In genomic region chr15:74200394-74200793, GRCh38 we compare ENCODE assay signal across 10 cellular contexts. TPM values are rescaled to one million over a fixed set of nuclear protein-coding genes. Genes with fewer than 3 reads are reported as not detected.
A peak's percentile ranks its signal among the peaks of the same experiment; 100 is the strongest.
DNase-seq lines count a peak whose midpoint lies in the region; ATAC-seq, FAIRE-seq and TF ChIP-seq lines count a peak whose summit lies in the region.
"Had no signal": no experiment of that assay in that cellular context is flagged by ENCODE, and none has a peak within 500 bp of the region (broad histone marks: within the 10 kb centered on the region; RNA-seq: fewer than 3 reads in every experiment).

No MANE protein-coding gene starts in this region.

- peak; percentile 7 for DNase-seq in activated naive CD4-positive, alpha-beta T cell treated with anti-CD3 and anti-CD28 coated beads for 36 hours
- DNase-seq in activated naive CD4-positive, alpha-beta T cell treated with anti-CD3 and anti-CD28 coated beads, Interleukin-2, amount 50 U/mL, for 72 hours (ENCODE audit: low spot score in 2 of 2) = no peak
- DNase-seq in GM12878 (ENCODE audit: low read depth, low spot score) (no peak), kidney glomerular epithelial cell (lab: John Stamatoyannopoulos, UW) (peak; percentile 29), ureter (ENCODE audit: low spot score) (peak; percentile 80), NCI-H2029 (lab: John Stamatoyannopoulos, UW) (no peak)

- intact Hi-C loops in activated naive CD4-positive, alpha-beta T cell treated with anti-CD3 and anti-CD28 coated beads for 36 hours (cut with micrococcal nuclease) = no loop called here
- intact Hi-C loops in GM12878 (cut with micrococcal nuclease; ENCODE audit: unreplicated experiment) = no loop called here

- H3K36me3 ChIP-seq in GM12878 (ENCODE audit: control insufficient read depth in 2 of 2, insufficient read depth in 2 of 2, low read length in 1 of 2) = no peaks in the 10 kb centered on the region

- H3K4me3 ChIP-seq in GM12878 = no peak overlapping the region

- TF ChIP-seq EP300 in GM12878 (IDR thresholded peaks at IDR 0.05; ENCODE audit: borderline replicate concordance in 1 of 2, control insufficient read depth in 1 of 2, low read depth in 2 of 2, low read length in 2 of 2) = no peak

- H2AFZ ChIP-seq in GM12878 (ENCODE audit: control insufficient read depth, low read depth, low read length) = no peak overlapping the region

- in situ Hi-C loops in GM12878 (cut with MboI) = no loop called here

- TF ChIP-seq POLR2A in GM12878 (IDR thresholded peaks at IDR 0.05; ENCODE audit: low read depth, low read length) = no peak
- TF ChIP-seq POLR2A in GM18505 (IDR thresholded peaks at IDR 0.05; ENCODE audit: borderline replicate concordance, extremely low read depth, insufficient read depth, insufficient read length) = no peak

- no peaks in the 10 kb centered on the region for H3K36me3 Mint-ChIP-seq in activated naive CD4-positive, alpha-beta T cell treated with anti-CD3 and anti-CD28 coated beads for 36 hours (ENCODE audit: low read depth)
- no peaks in the 10 kb centered on the region for H3K36me3 Mint-ChIP-seq in activated naive CD4-positive, alpha-beta T cell treated with anti-CD3 and anti-CD28 coated beads, Interleukin-2, amount 50 U/mL, for 72 hours

- RAD21 ChIA-PET in GM12878 (lab: Charles Lee; ENCODE audit: unreplicated experiment) = interaction anchor here (0.7 kb wide), 1 partner anchor 42 kb away, joined by 3 read pairs; no protein-coding TSS in a partner anchor

- no peak overlapping the region for H3K27ac ChIP-seq in GM12878 (ENCODE audit: control insufficient read depth, insufficient read depth)
- H3K27ac ChIP-seq: KMS-11 had no signal

- H3K9me3 Mint-ChIP-seq in activated naive CD4-positive, alpha-beta T cell treated with anti-CD3 and anti-CD28 coated beads for 36 hours = no peaks in the 10 kb centered on the region
- H3K9me3 Mint-ChIP-seq in activated naive CD4-positive, alpha-beta T cell treated with anti-CD3 and anti-CD28 coated beads, Interleukin-2, amount 50 U/mL, for 72 hours = no peaks in the 10 kb centered on the region

- H3K9me3 ChIP-seq in GM12878 (replicated peaks; ENCODE audit: control insufficient read depth, insufficient read depth, low read length) = no peaks in the 10 kb centered on the region

- TF ChIP-seq CTCF in GM12878 (IDR thresholded peaks at IDR 0.05 in 2 of 3, conservative IDR thresholded peaks at IDR 0.05 in 1 of 3; ENCODE audit: control insufficient read depth in 2 of 3, extremely low read depth in 1 of 3, insufficient read depth in 1 of 3, low read depth in 3 of 3, low read length in 3 of 3) = no peak

- H3K79me2 ChIP-seq in GM12878 (ENCODE audit: control insufficient read depth, insufficient read depth, low read length) = no peaks in the 10 kb centered on the region

- no TSS peak for BruUV-seq in GM12878 (replicated peaks; lab: Mats Ljungman, UMichigan)

- SMC1A ChIA-PET in GM12878 (lab: Charles Lee; ENCODE audit: uncharacterized antibody, unreplicated experiment) = interaction anchor here (1.1 kb wide), 1 partner anchor 12 kb away, joined by 3 read pairs; no protein-coding TSS in a partner anchor

- H3K4me3 Mint-ChIP-seq in activated naive CD4-positive, alpha-beta T cell treated with anti-CD3 and anti-CD28 coated beads for 36 hours = no peak overlapping the region

- 0% methylated on average over 1 of the region's 1 CpG for WGBS in GM12878 (ENCODE audit: insufficient coverage, insufficient replicate concordance, low lambda C conversion rate, missing lambda C conversion rate)

- ATAC-seq in activated naive CD4-positive, alpha-beta T cell treated with anti-CD3 and anti-CD28 coated beads, Interleukin-2, amount 50 U/mL, for 72 hours = no peak
- ATAC-seq in GM12878 = peak; percentile 50
- ATAC-seq in HG03175 (IDR thresholded peaks at IDR 0.05; ENCODE audit: unreplicated experiment) = no peak
- no peak for ATAC-seq in GM18505 (IDR thresholded peaks at IDR 0.05; ENCODE audit: unreplicated experiment)

- FAIRE-seq in GM12878 (lab: Jason Lieb, UNC) = no peak

- H4K20me1 ChIP-seq in GM12878 (ENCODE audit: control insufficient read depth, insufficient read depth) = no peaks in the 10 kb centered on the region

- H3K4me1 ChIP-seq in GM12878 (ENCODE audit: control insufficient read depth, insufficient read depth, low read length) = peaks cover 19% of the 10 kb centered on the region

- CTCF ChIA-PET in activated naive CD4-positive, alpha-beta T cell treated with anti-CD3 and anti-CD28 coated beads for 36 hours (lab: Charles Lee) = no interaction called here
- CTCF ChIA-PET in GM12878 (lab: Yijun Ruan, JAX) = interaction anchor here (0.6 kb wide), 2 partner anchors 61 to 96 kb away, joined by 3 read pairs; no protein-coding TSS in a partner anchor

- H3K4me1 Mint-ChIP-seq in activated naive CD4-positive, alpha-beta T cell treated with anti-CD3 and anti-CD28 coated beads for 36 hours (ENCODE audit: low read depth) = no peaks in the 10 kb centered on the region

- no peak overlapping the region for H3K4me2 ChIP-seq in GM12878 (ENCODE audit: control insufficient read depth, insufficient read depth)
- H3K4me2 ChIP-seq: KMS-11 had no signal

- POLR2A ChIA-PET in GM12878 (lab: Charles Lee) = no interaction called here

- no peak for TF ChIP-seq RAD21 in GM12878 (IDR thresholded peaks at IDR 0.05; ENCODE audit: insufficient read depth, low read depth, low read length)

- H3K9ac ChIP-seq in GM12878 (ENCODE audit: control insufficient read depth, insufficient read depth, low read length) = no peak overlapping the region
- H3K9ac ChIP-seq: KMS-11 had no signal

- H3K27ac Mint-ChIP-seq in activated naive CD4-positive, alpha-beta T cell treated with anti-CD3 and anti-CD28 coated beads for 36 hours = no peak overlapping the region
- H3K27ac Mint-ChIP-seq in activated naive CD4-positive, alpha-beta T cell treated with anti-CD3 and anti-CD28 coated beads, Interleukin-2, amount 50 U/mL, for 72 hours = no peak overlapping the region

- no peaks in the 10 kb centered on the region for H3K27me3 ChIP-seq in GM12878 (replicated peaks in 1 of 2; ENCODE audit: control insufficient read depth in 2 of 2, insufficient read depth in 2 of 2, low read length in 1 of 2)

- H3K27me3 Mint-ChIP-seq in activated naive CD4-positive, alpha-beta T cell treated with anti-CD3 and anti-CD28 coated beads for 36 hours (ENCODE audit: low read depth) = peaks cover 6% of the 10 kb centered on the region

RNA-seq across cellular contexts. Expression of gene STRA6, which starts 2.2 kb away (rescaled TPM):
- total RNA-seq in activated naive CD4-positive, alpha-beta T cell treated with anti-CD3 and anti-CD28 coated beads for 36 hours = not detected
- total RNA-seq in activated naive CD4-positive, alpha-beta T cell treated with anti-CD3 and anti-CD28 coated beads, Interleukin-2, amount 50 U/mL, for 72 hours = under 1 TPM in 1 of 2 donors, not detected in 1; 0.14 TPM
- 4.4 and 6.9 TPM in 2 replicates for total RNA-seq in GM12878 (2013; cell fraction: nucleolus; rRNA removed)
- total RNA-seq in GM12878 (2014; rRNA removed) = 6.9 and 7.1 TPM in 2 replicates
- 4.1 and 4.4 TPM in 2 replicates for total RNA-seq in GM12878 (2014; rRNA removed; fragmentation: Illumina TruSeq; extraction: Trizol)
- 9.7 and 10.0 TPM in 2 replicates for total RNA-seq in GM12878 (2021)
- polyA plus RNA-seq in GM12878 (2011; ENCODE audit: low read depth) = 1.2 TPM
- polyA plus RNA-seq in GM12878 (2011; rRNA removed) = 0.39 and 1.3 TPM in 2 replicates
- 0.84 and 1.4 TPM in 2 replicates for polyA plus RNA-seq in GM12878 (2011; cell fraction: cytosol; rRNA removed)
- 8.0 and 8.7 TPM in 2 replicates for polyA plus RNA-seq in GM12878 (2011; cell fraction: nucleus; rRNA removed)
- polyA plus RNA-seq in GM12878 (2012) = 2.5 and 2.9 TPM in 2 replicates
- 2.4 and 4.2 TPM in 2 replicates for polyA plus RNA-seq in GM12878 (2014; fragmentation: Illumina TruSeq; extraction: Trizol)
- polyA plus RNA-seq in GM12878 (2014; fragmentation: Nextera tagmentation; extraction: Ambion mirVana) = under 1 TPM; 0.31 to 0.62 TPM
- polyA plus RNA-seq in GM12878 (2014; rRNA removed) = 8.8 and 10.8 TPM in 2 replicates
- polyA plus RNA-seq in GM12878 (2016; fragmentation: Nextera tagmentation; extraction: Ambion mirVana) = 10 to 100 TPM in 1 of 2 experiments, 1 to 10 TPM in 1; 8.8 to 10.4 TPM
- 0.82 and 0.95 TPM in 2 replicates for polyA minus RNA-seq in GM12878 (2011; rRNA and poly(A)+ RNA removed)
- polyA minus RNA-seq in GM12878 (2011; cell fraction: cytosol; rRNA and poly(A)+ RNA removed) = 0.52 TPM in 1 of 2 replicates, not detected in the other
- polyA minus RNA-seq in GM12878 (2011; cell fraction: nucleus; rRNA and poly(A)+ RNA removed) = 3.3 and 4.2 TPM in 2 replicates
- total RNA-seq in ureter = 50.9 TPM

RNA-seq across cellular contexts. Expression of gene ISLR, which starts 26.9 kb away (rescaled TPM):
- not detected for total RNA-seq in activated naive CD4-positive, alpha-beta T cell treated with anti-CD3 and anti-CD28 coated beads for 36 hours
- not detected for total RNA-seq in activated naive CD4-positive, alpha-beta T cell treated with anti-CD3 and anti-CD28 coated beads, Interleukin-2, amount 50 U/mL, for 72 hours
- total RNA-seq in GM12878 (2013; cell fraction: nucleolus; rRNA removed) = not detected in 2 replicates
- total RNA-seq in GM12878 (2014; rRNA removed) (0.62 and 1.1 TPM in 2 replicates), GM12878 (2014; rRNA removed; fragmentation: Illumina TruSeq; extraction: Trizol) (0.28 and 0.45 TPM in 2 replicates), GM12878 (2021) (1.3 and 1.7 TPM in 2 replicates), ureter (37.4 TPM)
- 0.29 TPM for polyA plus RNA-seq in GM12878 (2011; ENCODE audit: low read depth)
- polyA plus RNA-seq in GM12878 (2011; rRNA removed) (0.03 TPM in 1 of 2 replicates, not detected in the other), GM12878 (2014; fragmentation: Illumina TruSeq; extraction: Trizol) (0.16 and 0.46 TPM in 2 replicates), GM12878 (2014; fragmentation: Nextera tagmentation; extraction: Ambion mirVana) (under 1 TPM; 0.05 to 0.13 TPM), GM12878 (2014; rRNA removed) (0.92 and 1.1 TPM in 2 replicates), GM12878 (2016; fragmentation: Nextera tagmentation; extraction: Ambion mirVana) (1 to 10 TPM in 1 of 2 experiments, under 1 TPM in 1; 0.91 to 1.8 TPM)
- 0.03 and 0.09 TPM in 2 replicates for polyA plus RNA-seq in GM12878 (2011; cell fraction: cytosol; rRNA removed)
- 0.16 TPM in 1 of 2 replicates, not detected in the other for polyA plus RNA-seq in GM12878 (2011; cell fraction: nucleus; rRNA removed)
- polyA plus RNA-seq in GM12878 (2012) = 0.53 and 0.81 TPM in 2 replicates
- not detected in 2 replicates for polyA minus RNA-seq in GM12878 (2011; rRNA and poly(A)+ RNA removed)
- polyA minus RNA-seq in GM12878 (2011; cell fraction: cytosol; rRNA and poly(A)+ RNA removed) = not detected in 2 replicates
- polyA minus RNA-seq in GM12878 (2011; cell fraction: nucleus; rRNA and poly(A)+ RNA removed) = not detected in 2 replicates

RNA-seq across cellular contexts. Expression of gene CCDC33, which starts 35.7 kb away (rescaled TPM):
- not detected for total RNA-seq in activated naive CD4-positive, alpha-beta T cell treated with anti-CD3 and anti-CD28 coated beads for 36 hours
- total RNA-seq in activated naive CD4-positive, alpha-beta T cell treated with anti-CD3 and anti-CD28 coated beads, Interleukin-2, amount 50 U/mL, for 72 hours = not detected
- 0.69 TPM in 1 of 2 replicates, not detected in the other for total RNA-seq in GM12878 (2013; cell fraction: nucleolus; rRNA removed)
- total RNA-seq in GM12878 (2014; rRNA removed) = 2.6 and 2.9 TPM in 2 replicates
- 4.4 and 4.8 TPM in 2 replicates for total RNA-seq in GM12878 (2014; rRNA removed; fragmentation: Illumina TruSeq; extraction: Trizol)
- 4.1 and 4.9 TPM in 2 replicates for total RNA-seq in GM12878 (2021)
- 0.62 TPM for polyA plus RNA-seq in GM12878 (2011; ENCODE audit: low read depth)
- 0.36 and 0.57 TPM in 2 replicates for polyA plus RNA-seq in GM12878 (2011; rRNA removed)
- 0.61 and 0.72 TPM in 2 replicates for polyA plus RNA-seq in GM12878 (2011; cell fraction: cytosol; rRNA removed)
- 0.76 and 0.88 TPM in 2 replicates for polyA plus RNA-seq in GM12878 (2011; cell fraction: nucleus; rRNA removed)
- polyA plus RNA-seq in GM12878 (2012) = 0.22 and 0.47 TPM in 2 replicates
- polyA plus RNA-seq in GM12878 (2014; fragmentation: Illumina TruSeq; extraction: Trizol) = 3.1 and 3.2 TPM in 2 replicates
- polyA plus RNA-seq in GM12878 (2014; fragmentation: Nextera tagmentation; extraction: Ambion mirVana) = 1 to 10 TPM; 3.0 to 5.4 TPM
- 4.1 and 6.0 TPM in 2 replicates for polyA plus RNA-seq in GM12878 (2014; rRNA removed)
- 1 to 10 TPM; 4.7 to 5.8 TPM for polyA plus RNA-seq in GM12878 (2016; fragmentation: Nextera tagmentation; extraction: Ambion mirVana)
- polyA minus RNA-seq in GM12878 (2011; rRNA and poly(A)+ RNA removed) = 0.98 TPM in 1 of 2 replicates, not detected in the other
- polyA minus RNA-seq in GM12878 (2011; cell fraction: cytosol; rRNA and poly(A)+ RNA removed) = not detected in 2 replicates
- polyA minus RNA-seq in GM12878 (2011; cell fraction: nucleus; rRNA and poly(A)+ RNA removed) = 0.67 TPM in 1 of 2 replicates, not detected in the other
- total RNA-seq in ureter = 10.2 TPM
- polyA plus RNA-seq: AG04450 had no signal

Comparison
In these comparisons a context has a peak if more than half of its experiments do, and no peak if none do; other contexts are left out.
1. DNase-seq: peak in activated naive CD4-positive, alpha-beta T cell treated with anti-CD3 and anti-CD28 coated beads for 36 hours (single experiment), kidney glomerular epithelial cell (single experiment) and ureter (single experiment); none in activated naive CD4-positive, alpha-beta T cell treated with anti-CD3 and anti-CD28 coated beads, Interleukin-2, amount 50 U/mL, for 72 hours (0 of 2), GM12878 (single experiment) and NCI-H2029 (single experiment).
2. RNA of gene STRA6, which starts 2.2 kb away (total RNA-seq): 50.9 TPM in ureter (single experiment) and 4.1 to 10.0 TPM in GM12878; 0.14 TPM in activated naive CD4-positive, alpha-beta T cell treated with anti-CD3 and anti-CD28 coated beads, Interleukin-2, amount 50 U/mL, for 72 hours and not detected in activated naive CD4-positive, alpha-beta T cell treated with anti-CD3 and anti-CD28 coated beads for 36 hours; every median in the first group is over 4 times any median in the second.
3. RNA of gene ISLR, which starts 26.9 kb away (total RNA-seq): 37.4 TPM in ureter (single experiment); 0.28 to 1.7 TPM in GM12878, not detected in activated naive CD4-positive, alpha-beta T cell treated with anti-CD3 and anti-CD28 coated beads for 36 hours and not detected in activated naive CD4-positive, alpha-beta T cell treated with anti-CD3 and anti-CD28 coated beads, Interleukin-2, amount 50 U/mL, for 72 hours; every median in the first group is over 10 times any median in the second.